ENCODE assay signal across 17 cellular contexts in genomic region chr4:185317880-185318279, GRCh38.
"Had no signal": no experiment of that assay in that cellular context is flagged by ENCODE, and none has a peak within 500 bp of the region (broad histone marks: within the 10 kb centered on the region; RNA-seq: fewer than 3 reads in every experiment).

No MANE protein-coding gene starts in this region.

- H3K4me3 Mint-ChIP-seq: activated CD8-positive, alpha-beta memory T cell treated with anti-CD3 and anti-CD28 coated beads, Interleukin-2, amount 10 ng/mL, durations not matched to agents 7 days and 5 days; activated naive CD8-positive, alpha-beta T cell; activated T-cell treated with anti-CD3 and anti-CD28 coated beads, Interleukin-2, amount 50 U/mL, for 24 hours; immature natural killer cell; mesothelial cell of epicardium; naive B cell had no signal

- H3K4me2 ChIP-seq: smooth muscle cell had no signal

- DNase-seq: activated CD4-positive, alpha-beta T cell treated with anti-CD3 and anti-CD28 coated beads, Interleukin-2, amount 50 U/mL, for 48 hours; activated CD4-positive, CD25-positive, alpha-beta regulatory T cell treated with anti-CD3 and anti-CD28 coated beads, Interleukin-2, amount 50 U/mL, for 72 hours; activated CD8-positive, alpha-beta memory T cell treated with anti-CD3 and anti-CD28 coated beads, Interleukin-2, amount 10 ng/mL, durations not matched to agents 7 days and 5 days; activated effector memory CD4-positive, alpha-beta T cell treated with anti-CD3 and anti-CD28 coated beads, Interleukin-2, amount 50 U/mL, for 16 hours; activated T-cell treated with anti-CD3 and anti-CD28 coated beads, Interleukin-2, amount 50 U/mL, for 24 hours; amygdala; cerebellar nuclear complex; dermis blood vessel endothelial cell; hypothalamus; immature natural killer cell; lower lobe of right lung; naive B cell; posterior cingulate gyrus had no signal

- H3K27me3 Mint-ChIP-seq: activated CD8-positive, alpha-beta memory T cell treated with anti-CD3 and anti-CD28 coated beads, Interleukin-2, amount 10 ng/mL, durations not matched to agents 7 days and 5 days; activated naive CD8-positive, alpha-beta T cell; activated T-cell treated with anti-CD3 and anti-CD28 coated beads, Interleukin-2, amount 50 U/mL, for 24 hours; naive B cell had no signal

- ATAC-seq: activated CD8-positive, alpha-beta memory T cell treated with anti-CD3 and anti-CD28 coated beads, Interleukin-2, amount 10 ng/mL, durations not matched to agents 7 days and 5 days; lower lobe of right lung had no signal

- FAIRE-seq: urothelium cell line had no signal

- H3K4me3 ChIP-seq: lower lobe of right lung, smooth muscle cell had no signal

- H3K4me1 ChIP-seq: lower lobe of right lung had no signal

- H3K27ac ChIP-seq: lower lobe of right lung had no signal

- H3K9me3 Mint-ChIP-seq: activated T-cell treated with anti-CD3 and anti-CD28 coated beads, Interleukin-2, amount 50 U/mL, for 24 hours; immature natural killer cell had no signal

- H3K9me3 ChIP-seq: lower lobe of right lung had no signal

- H3K27ac Mint-ChIP-seq: activated naive CD8-positive, alpha-beta T cell; activated T-cell treated with anti-CD3 and anti-CD28 coated beads, Interleukin-2, amount 50 U/mL, for 24 hours; mesothelial cell of epicardium had no signal
